In genomic region chr2:129117427-129117826, GRCh38 we compare ENCODE assay signal across 20 cellular contexts.
"Had no signal": no experiment of that assay in that cellular context is flagged by ENCODE, and none has a peak within 500 bp of the region (broad histone marks: within the 10 kb centered on the region; RNA-seq: fewer than 3 reads in every experiment).

No MANE protein-coding gene starts in this region.

- H3K9me3 ChIP-seq: esophagus muscularis mucosa, right lobe of liver, spleen had no signal

- H3K4me1 ChIP-seq: esophagus muscularis mucosa, right lobe of liver had no signal

- H3K27ac ChIP-seq: esophagus muscularis mucosa, right lobe of liver, WERI-Rb-1 had no signal

- H3K36me3 ChIP-seq: esophagus muscularis mucosa, right lobe of liver, spleen, WERI-Rb-1 had no signal

- H3K36me3 Mint-ChIP-seq: activated naive CD4-positive, alpha-beta T cell treated with anti-CD3 and anti-CD28 coated beads, Interleukin-2, amount 50 U/mL, for 24 hours; stimulated activated naive B cell treated with anti-CD40 and anti-IgM and Interleukin-4, amounts not matched to agents 10 μg/mL and 1 μg/mL and 100 μg/mL, for 72 hours had no signal

- H3K4me3 Mint-ChIP-seq: activated naive CD4-positive, alpha-beta T cell treated with anti-CD3 and anti-CD28 coated beads, Interleukin-2, amount 50 U/mL, for 24 hours; activated T-cell treated with anti-CD3 and anti-CD28 coated beads, Interleukin-2, amount 50 U/mL, for 72 hours; dendritic cell treated with granulocyte-macrophage colony-stimulating factor and Interleukin-4, amounts not matched to agents 40 ng/mL and 50 ng/mL, for 4 days; stimulated activated naive B cell treated with anti-CD40 and anti-IgM and Interleukin-4, amounts not matched to agents 10 μg/mL and 1 μg/mL and 100 μg/mL, for 72 hours had no signal

- FAIRE-seq: endothelial cell of umbilical vein, islet of Langerhans had no signal

- H3K4me1 Mint-ChIP-seq: activated naive CD4-positive, alpha-beta T cell treated with anti-CD3 and anti-CD28 coated beads, Interleukin-2, amount 50 U/mL, for 24 hours had no signal

- H3K27me3 ChIP-seq: esophagus muscularis mucosa, right lobe of liver, spleen had no signal

- DNase-seq: activated CD4-positive, alpha-beta T cell treated with anti-CD3 and anti-CD28 coated beads for 1 hour; activated CD4-positive, alpha-beta T cell treated with anti-CD3 and anti-CD28 coated beads, Interleukin-2, amount 50 U/mL, for 4 hours; activated gamma-delta T cell; activated T-cell treated with anti-CD3 and anti-CD28 coated beads, Interleukin-2, amount 50 U/mL, for 72 hours; effector memory CD4-positive, alpha-beta T cell; hippocampal formation; right lobe of liver; spleen; stimulated activated naive B cell treated with anti-CD40 and anti-IgM and Interleukin-4, amounts not matched to agents 10 μg/mL and 1 μg/mL and 100 μg/mL, for 72 hours; SW 1271; T-helper 2 cell; trophoblast cell; WERI-Rb-1 had no signal

- H3K27ac Mint-ChIP-seq: activated naive CD4-positive, alpha-beta T cell treated with anti-CD3 and anti-CD28 coated beads, Interleukin-2, amount 50 U/mL, for 24 hours; activated T-cell treated with anti-CD3 and anti-CD28 coated beads, Interleukin-2, amount 50 U/mL, for 72 hours; dendritic cell treated with granulocyte-macrophage colony-stimulating factor and Interleukin-4, amounts not matched to agents 40 ng/mL and 50 ng/mL, for 4 days; progenitor cell of endocrine pancreas; stimulated activated naive B cell treated with anti-CD40 and anti-IgM and Interleukin-4, amounts not matched to agents 10 μg/mL and 1 μg/mL and 100 μg/mL, for 72 hours had no signal

- H3K4me3 ChIP-seq: esophagus muscularis mucosa, lung, right lobe of liver, spleen had no signal

- H3K27me3 Mint-ChIP-seq: activated naive CD4-positive, alpha-beta T cell treated with anti-CD3 and anti-CD28 coated beads, Interleukin-2, amount 50 U/mL, for 24 hours; dendritic cell treated with granulocyte-macrophage colony-stimulating factor and Interleukin-4, amounts not matched to agents 40 ng/mL and 50 ng/mL, for 4 days; progenitor cell of endocrine pancreas had no signal

- H3K9me3 Mint-ChIP-seq: activated naive CD4-positive, alpha-beta T cell treated with anti-CD3 and anti-CD28 coated beads, Interleukin-2, amount 50 U/mL, for 24 hours had no signal
